ENCODE assay signal across 31 cellular contexts in the genomic region with DNA sequence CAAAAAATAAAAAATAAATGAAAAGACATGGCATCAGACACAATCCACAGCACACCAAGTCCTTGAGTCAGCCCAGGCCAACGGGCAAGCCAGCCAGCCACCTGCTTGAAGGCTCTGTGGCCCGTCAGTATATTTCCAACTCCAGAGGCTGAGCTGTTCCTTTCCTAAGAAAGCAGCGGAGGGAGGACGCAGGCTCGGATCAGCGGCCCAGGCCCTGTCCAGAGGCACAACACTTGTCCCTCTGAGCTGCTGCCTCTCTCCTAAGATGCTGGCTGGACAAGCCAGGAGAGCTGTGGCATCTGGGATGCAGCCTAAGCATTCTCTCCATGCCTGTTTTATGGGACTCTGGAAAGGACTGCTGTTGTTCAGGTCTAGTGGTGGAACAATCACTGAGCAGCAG. TPM values are rescaled to one million over a fixed set of nuclear protein-coding genes. Genes with fewer than 3 reads are reported as not detected.
"Had no signal": no experiment of that assay in that cellular context is flagged by ENCODE, and none has a peak within 500 bp of the region (broad histone marks: within the 10 kb centered on the region; RNA-seq: fewer than 3 reads in every experiment).

No MANE protein-coding gene starts in this region.

- H3K27ac Mint-ChIP-seq: activated CD8-positive, alpha-beta T cell treated with anti-CD3 and anti-CD28 coated beads for 36 hours; activated naive CD4-positive, alpha-beta T cell treated with anti-CD3 and anti-CD28 coated beads, Interleukin-2, amount 50 U/mL, for 24 hours; activated naive CD8-positive, alpha-beta T cell treated with anti-CD3 and anti-CD28 coated beads, Interleukin-2, amount 10 ng/mL, durations not matched to agents 7 days and 5 days; activated T-cell treated with anti-CD3 and anti-CD28 coated beads, Interleukin-2, amount 50 U/mL, for 72 hours had no signal

- H3K9me3 Mint-ChIP-seq: activated CD8-positive, alpha-beta T cell treated with anti-CD3 and anti-CD28 coated beads for 36 hours; activated naive CD4-positive, alpha-beta T cell treated with anti-CD3 and anti-CD28 coated beads, Interleukin-2, amount 50 U/mL, for 24 hours; activated naive CD8-positive, alpha-beta T cell treated with anti-CD3 and anti-CD28 coated beads, Interleukin-2, amount 10 ng/mL, durations not matched to agents 7 days and 5 days; activated T-cell treated with anti-CD3 and anti-CD28 coated beads, Interleukin-2, amount 50 U/mL, for 72 hours; activated T-helper 17 cell treated with anti-CD3 and anti-CD28 coated beads, Interleukin-2, amount 50 U/mL, for 72 hours had no signal

- H3K4me1 ChIP-seq: ascending aorta had no signal

- H3K4me1 Mint-ChIP-seq: activated naive CD4-positive, alpha-beta T cell treated with anti-CD3 and anti-CD28 coated beads, Interleukin-2, amount 50 U/mL, for 24 hours; activated T-helper 17 cell treated with anti-CD3 and anti-CD28 coated beads, Interleukin-2, amount 50 U/mL, for 72 hours had no signal

- ATAC-seq: activated CD8-positive, alpha-beta T cell treated with anti-CD3 and anti-CD28 coated beads for 36 hours; activated T-cell treated with anti-CD3 and anti-CD28 coated beads, Interleukin-2, amount 50 U/mL, for 72 hours; activated T-helper 17 cell treated with anti-CD3 and anti-CD28 coated beads, Interleukin-2, amount 50 U/mL, for 72 hours; Panc1 had no signal

- H3K27ac ChIP-seq: ascending aorta, KMS-11, VCaP had no signal

- H3K27me3 Mint-ChIP-seq: activated CD8-positive, alpha-beta T cell treated with anti-CD3 and anti-CD28 coated beads for 36 hours; activated naive CD4-positive, alpha-beta T cell treated with anti-CD3 and anti-CD28 coated beads, Interleukin-2, amount 50 U/mL, for 24 hours; activated naive CD8-positive, alpha-beta T cell treated with anti-CD3 and anti-CD28 coated beads, Interleukin-2, amount 10 ng/mL, durations not matched to agents 7 days and 5 days; activated T-helper 17 cell treated with anti-CD3 and anti-CD28 coated beads, Interleukin-2, amount 50 U/mL, for 72 hours had no signal

- DNase-seq: activated CD4-positive, alpha-beta T cell treated with anti-CD3 and anti-CD28 coated beads for 1 hour; activated CD4-positive, alpha-beta T cell treated with anti-CD3 and anti-CD28 coated beads for 48 hours; activated CD4-positive, alpha-beta T cell treated with anti-CD3 and anti-CD28 coated beads, Interleukin-2, amount 50 U/mL, for 4 hours; activated CD4-positive, CD25-positive, alpha-beta regulatory T cell; activated CD8-positive, alpha-beta T cell treated with anti-CD3 and anti-CD28 coated beads for 36 hours; activated gamma-delta T cell; activated naive CD4-positive, alpha-beta T cell treated with Interleukin-2 at 50 U/mL for 16 hours; activated naive CD8-positive, alpha-beta T cell treated with anti-CD3 and anti-CD28 coated beads, Interleukin-2, amount 10 ng/mL, durations not matched to agents 7 days and 5 days; activated T-cell treated with anti-CD3 and anti-CD28 coated beads, Interleukin-2, amount 50 U/mL, for 1 hour; activated T-cell treated with anti-CD3 and anti-CD28 coated beads, Interleukin-2, amount 50 U/mL, for 72 hours; amygdala; MM.1S; MV-4-11; NCI-H1092; NCI-H1436 treated with DMSO at 0.1 percent for 48 hours; NCI-H1694 treated with DMSO at 0.1 percent for 48 hours; NCI-H2029; NCI-H345; NCI-H524 treated with DMSO at 0.1 percent for 48 hours; SW 1271; T-helper 1 cell; T-helper 2 cell; T-helper 9 cell had no signal

- H3K9me3 ChIP-seq: ascending aorta had no signal

- H3K4me3 ChIP-seq: ascending aorta had no signal

- H3K4me3 Mint-ChIP-seq: activated CD8-positive, alpha-beta T cell treated with anti-CD3 and anti-CD28 coated beads for 36 hours; activated naive CD4-positive, alpha-beta T cell treated with anti-CD3 and anti-CD28 coated beads, Interleukin-2, amount 50 U/mL, for 24 hours; activated naive CD8-positive, alpha-beta T cell treated with anti-CD3 and anti-CD28 coated beads, Interleukin-2, amount 10 ng/mL, durations not matched to agents 7 days and 5 days; activated T-cell treated with anti-CD3 and anti-CD28 coated beads, Interleukin-2, amount 50 U/mL, for 72 hours; activated T-helper 17 cell treated with anti-CD3 and anti-CD28 coated beads, Interleukin-2, amount 50 U/mL, for 72 hours had no signal

- H3K27me3 ChIP-seq: ascending aorta had no signal

RNA-seq across cellular contexts. Expression of gene NLRC3, which starts 14.8 kb away (rescaled TPM):
- total RNA-seq: LHCN-M2, NCI-H460 had no signal
